8 cellular contexts compared by ENCODE assay signal in the genomic region with DNA sequence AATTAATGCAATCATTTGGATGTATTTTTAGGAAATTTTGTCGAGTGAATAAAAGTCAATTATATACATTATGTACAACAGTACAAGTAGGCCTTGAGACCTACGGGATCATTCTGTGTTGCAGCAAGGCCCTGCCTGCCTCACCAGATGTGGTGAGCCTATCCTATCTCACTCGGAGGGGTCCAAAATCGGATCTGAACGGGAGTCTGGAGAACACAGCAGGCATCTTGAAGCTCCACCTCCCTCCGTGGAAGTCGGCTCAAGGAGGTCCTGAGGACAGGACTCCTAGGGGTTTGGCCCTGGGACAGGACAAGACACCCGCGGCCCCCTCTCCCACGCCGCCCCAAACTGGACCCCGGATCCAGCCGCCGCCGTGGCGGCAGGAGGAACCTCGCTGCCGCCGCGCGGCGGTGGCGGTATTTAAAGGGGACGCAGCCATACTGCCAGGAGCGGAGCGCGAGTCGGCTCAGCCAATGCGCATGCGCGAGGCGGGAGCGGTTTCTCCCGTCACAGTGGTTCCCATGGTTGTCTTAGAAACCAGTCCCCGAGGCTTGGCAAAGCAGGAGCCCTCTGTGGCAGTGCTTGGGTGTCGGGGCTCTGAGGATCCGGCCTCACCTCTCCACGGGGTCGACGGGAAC.
A peak's percentile ranks its signal among the peaks of the same experiment; 100 is the strongest.
DNase-seq lines count a peak whose midpoint lies in the region; ATAC-seq lines count a peak whose summit lies in the region.
"Not testable (repeated sequence)": the region's sequence is repeated elsewhere in the genome, so short reads cannot be mapped to it uniquely, and the experiment has no call there.

No MANE protein-coding gene starts in this region.

- H3K27ac Mint-ChIP-seq in activated naive CD4-positive, alpha-beta T cell treated with anti-CD3 and anti-CD28 coated beads, Interleukin-2, amount 50 U/mL, for 72 hours; immature natural killer cell: not testable (repeated sequence)

- H3K36me3 ChIP-seq in GM23248 (ENCODE audit: low read depth) = not testable (repeated sequence)

- 1 to 3% methylated on average over 21 to 23 of the region's 40 CpGs for WGBS in GM23248 (ENCODE audit: low coverage in 1 of 2, low lambda C conversion rate in 2 of 2, missing lambda C conversion rate in 2 of 2), 2 experiments

- not testable (repeated sequence) for H3K27me3 ChIP-seq in GM23248 (replicated peaks; ENCODE audit: insufficient read depth)

- H3K9me3 ChIP-seq in GM23248 (ENCODE audit: low read depth) = not testable (repeated sequence)

- H3K4me3 Mint-ChIP-seq in immature natural killer cell = not testable (repeated sequence)

- not testable (repeated sequence) for H3K4me1 Mint-ChIP-seq in immature natural killer cell

- DNase-seq in GM23248 = not testable (repeated sequence)
- DNase-seq in activated CD4-positive, alpha-beta T cell treated with anti-CD3 and anti-CD28 coated beads, Interleukin-2, amount 50 U/mL, for 1 hour = peak; percentile 80
- peak; percentile 87 to 89 for DNase-seq in activated naive CD4-positive, alpha-beta T cell treated with anti-CD3 and anti-CD28 coated beads, Interleukin-2, amount 50 U/mL, for 72 hours (ENCODE audit: low spot score in 2 of 2)
- peak; percentile 89 to 92 (median 90) for DNase-seq in immature natural killer cell
- DNase-seq in stimulated activated CD4-positive, alpha-beta T cell treated with anti-CD3 and anti-CD28 coated beads, Interleukin-12 subunit alpha, Interleukin-12 subunit beta, amount 100 ng/mL, for 4 hours = peak; percentile 79
- peak; percentile 88 for DNase-seq in stimulated activated naive CD8-positive, alpha-beta T cell treated with anti-CD3 and anti-CD28 coated beads, Interleukin-15, Interleukin-2, amounts not matched to agents 100 U/mL and 50 U/mL, for 24 hours

- not testable (repeated sequence) for H3K9me2 ChIP-seq in GM23248 (ENCODE audit: insufficient read depth)

- H3K9me3 Mint-ChIP-seq in activated naive CD4-positive, alpha-beta T cell treated with anti-CD3 and anti-CD28 coated beads, Interleukin-2, amount 50 U/mL, for 72 hours; immature natural killer cell: not testable (repeated sequence)

- H3K36me3 Mint-ChIP-seq in activated naive CD4-positive, alpha-beta T cell treated with anti-CD3 and anti-CD28 coated beads, Interleukin-2, amount 50 U/mL, for 72 hours; immature natural killer cell: not testable (repeated sequence)

- H3F3A ChIP-seq in GM23248 (ENCODE audit: insufficient read depth) = not testable (repeated sequence)

- H3K9ac ChIP-seq in GM23248 = peak overlapping the region; percentile 61

- peak overlapping the region; percentile 44; the same call in 1 of the 2 replicates for H2AFZ ChIP-seq in GM23248

- H3K4me2 ChIP-seq in GM23248 (ENCODE audit: unreplicated experiment) = peak overlapping the region; percentile 25

- in situ Hi-C loops in GM23248 (cut with MboI) = not testable (repeated sequence)

- H3K27ac ChIP-seq in GM23248 = peak overlapping the region; percentile 45; the same call in 1 of the 2 replicates

- H3K4me1 ChIP-seq in GM23248 (ENCODE audit: insufficient read depth) = not testable (repeated sequence)

- not testable (repeated sequence) for H4K20me1 ChIP-seq in GM23248 (ENCODE audit: insufficient read depth)

- H3K4me3 ChIP-seq in GM23248 = peak overlapping the region; percentile 50

- ATAC-seq in GM18519 (IDR thresholded peaks at IDR 0.05; ENCODE audit: low FRiP score, unreplicated experiment) (peak; percentile 84), HG03460 (IDR thresholded peaks at IDR 0.05; ENCODE audit: unreplicated experiment) (peak; percentile 64)
- ATAC-seq in activated naive CD4-positive, alpha-beta T cell treated with anti-CD3 and anti-CD28 coated beads, Interleukin-2, amount 50 U/mL, for 72 hours = peak; percentile 64 to 65
- not testable (repeated sequence) for ATAC-seq in stimulated activated naive CD8-positive, alpha-beta T cell treated with anti-CD3 and anti-CD28 coated beads, Interleukin-15, Interleukin-2, amounts not matched to agents 100 U/mL and 50 U/mL, for 24 hours

- not testable (repeated sequence) for H3K27me3 Mint-ChIP-seq in immature natural killer cell (ENCODE audit: low read depth in 3 of 3)

- not testable (repeated sequence) for H3K79me2 ChIP-seq in GM23248 (ENCODE audit: insufficient read depth)
